Comparison of ENCODE assay signal across 10 cellular contexts in the genomic region with DNA sequence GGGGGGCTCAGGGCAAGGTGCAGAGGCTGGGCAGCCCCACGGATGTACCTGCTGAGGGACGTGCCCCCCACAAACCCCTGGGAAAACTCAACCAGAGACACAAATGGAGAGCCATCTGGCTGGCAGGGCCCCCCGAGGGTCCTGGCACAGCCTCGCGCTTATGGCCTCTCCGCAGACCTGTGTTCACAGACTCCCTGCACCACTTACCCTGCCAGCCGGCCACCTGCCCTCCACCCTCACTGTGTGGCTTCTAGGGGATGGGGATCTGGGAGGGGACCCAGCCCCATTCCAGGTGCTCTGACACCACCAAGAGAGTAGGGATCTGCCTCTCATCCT. TPM values are rescaled to one million over a fixed set of nuclear protein-coding genes. Genes with fewer than 3 reads are reported as not detected.
DNase-seq lines count a peak whose midpoint lies in the region; ATAC-seq and TF ChIP-seq lines count a peak whose summit lies in the region.
"Had no signal": no experiment of that assay in that cellular context is flagged by ENCODE, and none has a peak within 500 bp of the region (broad histone marks: within the 10 kb centered on the region; RNA-seq: fewer than 3 reads in every experiment).

No MANE protein-coding gene starts in this region.

- peak; percentile 1 for DNase-seq in NB4 (ENCODE audit: low read depth)
- DNase-seq in type B pancreatic cell (ENCODE audit: extremely low spot score, unreplicated experiment), result no peak
- DNase-seq in colonic mucosa, result no peak
- no peak for DNase-seq in kidney glomerular epithelial cell (lab: John Stamatoyannopoulos, UW)
- DNase-seq: activated naive CD4-positive, alpha-beta T cell treated with anti-CD3 and anti-CD28 coated beads, Interleukin-2, amount 50 U/mL, for 16 hours; NCI-H1105 treated with DMSO at 0.1 percent for 48 hours; stimulated activated naive CD8-positive, alpha-beta T cell treated with anti-CD3 and anti-CD28 coated beads, Interleukin-15, amount 100 ng/mL, for 72 hours had no signal

- ATAC-seq in GM19452 (IDR thresholded peaks at IDR 0.05; ENCODE audit: unreplicated experiment), result no peak
- ATAC-seq: stimulated activated naive CD8-positive, alpha-beta T cell treated with anti-CD3 and anti-CD28 coated beads, Interleukin-15, amount 100 ng/mL, for 72 hours had no signal

- no peaks in the 10 kb centered on the region for H3K36me3 ChIP-seq in mucosa of rectum (ENCODE audit: control insufficient read depth in 2 of 2, insufficient read depth in 2 of 2, low read length in 2 of 2)
- H3K36me3 ChIP-seq in colonic mucosa, result no peaks in the 10 kb centered on the region

- H3K27me3 ChIP-seq in mucosa of rectum (ENCODE audit: control insufficient read depth in 2 of 2, insufficient read depth in 2 of 2, low read length in 2 of 2) (peaks cover 6 to 8% of the 10 kb centered on the region in 2 donors), colonic mucosa (peaks cover 13% of the 10 kb centered on the region)

- H3K27ac ChIP-seq in mucosa of rectum (ENCODE audit: low read depth in 2 of 2, low read length in 2 of 2) (peak overlapping the region; percentile 16 to 42), colonic mucosa (no peak overlapping the region)

- H3K9me3 Mint-ChIP-seq in brain (peaks cover 0 to 4% (median 0%) of the 10 kb centered on the region in 5 experiments), type B pancreatic cell (no peaks in the 10 kb centered on the region)
- H3K9me3 Mint-ChIP-seq: stimulated activated naive CD8-positive, alpha-beta T cell treated with anti-CD3 and anti-CD28 coated beads, Interleukin-15, amount 100 ng/mL, for 72 hours had no signal

- intact Hi-C loops in colonic mucosa (cut with DNase I), result no loop called here

- H3K9ac ChIP-seq in mucosa of rectum (ENCODE audit: low read depth in 1 of 2, low read length in 2 of 2) (peak overlapping the region in 1 of 2 donors; percentile 33), colonic mucosa (ENCODE audit: low read depth in 2 of 2, low read length in 2 of 2) (peak overlapping the region in 1 of 2 donors; percentile 12)

- TF ChIP-seq POLR2A in NB4 (IDR thresholded peaks at IDR 0.05; ENCODE audit: extremely low read depth, insufficient read length), result no peak

- H3K9me3 ChIP-seq in mucosa of rectum (ENCODE audit: control insufficient read depth in 2 of 2, low read length in 2 of 2) (no peaks in the 10 kb centered on the region), colonic mucosa (no peaks in the 10 kb centered on the region)

- H3K36me3 Mint-ChIP-seq in brain, result no peaks in the 10 kb centered on the region
- no peaks in the 10 kb centered on the region for H3K36me3 Mint-ChIP-seq in type B pancreatic cell

- H3K4me3 Mint-ChIP-seq in brain, result peak overlapping the region in 3 of 5 experiments; percentile 32 to 71 (median 35)
- no peak overlapping the region for H3K4me3 Mint-ChIP-seq in type B pancreatic cell
- H3K4me3 Mint-ChIP-seq: stimulated activated naive CD8-positive, alpha-beta T cell treated with anti-CD3 and anti-CD28 coated beads, Interleukin-15, amount 100 ng/mL, for 72 hours had no signal

- no peak overlapping the region for H3K4me3 ChIP-seq in NB4 (ENCODE audit: low read depth, low read length)
- H3K4me3 ChIP-seq in mucosa of rectum (ENCODE audit: low read length in 2 of 2), result no peak overlapping the region
- no peak overlapping the region for H3K4me3 ChIP-seq in colonic mucosa

- H3K4me1 ChIP-seq in mucosa of rectum (ENCODE audit: control insufficient read depth in 2 of 2, insufficient read depth in 2 of 2, low read length in 2 of 2) (peaks cover 12 to 22% of the 10 kb centered on the region in 2 donors), colonic mucosa (peaks cover 10% of the 10 kb centered on the region)

- H3K27ac Mint-ChIP-seq in brain, result peak overlapping the region in 4 of 5 experiments; percentile 51 to 92 (median 82)
- peak overlapping the region; percentile 56 for H3K27ac Mint-ChIP-seq in type B pancreatic cell
- H3K27ac Mint-ChIP-seq: stimulated activated naive CD8-positive, alpha-beta T cell treated with anti-CD3 and anti-CD28 coated beads, Interleukin-15, amount 100 ng/mL, for 72 hours had no signal

- peaks cover 18% of the 10 kb centered on the region for H3K27me3 Mint-ChIP-seq in brain
- peaks cover 7% of the 10 kb centered on the region for H3K27me3 Mint-ChIP-seq in type B pancreatic cell

- TF ChIP-seq CTCF in NB4 (IDR thresholded peaks at IDR 0.05; ENCODE audit: low read depth, low read length) (no peak), brain (conservative IDR thresholded peaks at IDR 0.05) (no peak), type B pancreatic cell (conservative IDR thresholded peaks at IDR 0.05) (no peak), colonic mucosa (IDR thresholded peaks at IDR 0.05) (no peak)

- H3K4me1 Mint-ChIP-seq in brain (peaks cover 36% of the 10 kb centered on the region), type B pancreatic cell (ENCODE audit: unreplicated experiment) (peaks cover 17% of the 10 kb centered on the region)

RNA-seq across cellular contexts. Expression of a gene that starts 3.4 kb away (rescaled TPM):
- 16.4 TPM for polyA plus RNA-seq in brain (ENCODE audit: insufficient read depth, low read depth, low replicate concordance)
- 9.8 and 13.6 TPM in 2 replicates for total RNA-seq in type B pancreatic cell (ENCODE audit: low replicate concordance)
- 1 to 10 TPM; 2.1 to 3.2 TPM for total RNA-seq in colonic mucosa

RNA-seq across cellular contexts. Expression of a gene that starts 26.8 kb away (rescaled TPM):
- not detected for polyA plus RNA-seq in brain (ENCODE audit: insufficient read depth, low read depth, low replicate concordance)
- total RNA-seq in type B pancreatic cell (ENCODE audit: low replicate concordance), result not detected in 2 replicates
- total RNA-seq in colonic mucosa, result not detected

RNA-seq across cellular contexts. Expression of a gene that starts 30.6 kb away (rescaled TPM):
- 99.4 TPM for polyA plus RNA-seq in brain (ENCODE audit: insufficient read depth, low read depth, low replicate concordance)
- total RNA-seq in type B pancreatic cell (ENCODE audit: low replicate concordance) (76.5 and 96.3 TPM in 2 replicates), colonic mucosa (10 to 100 TPM; 54.0 to 66.1 TPM)
